In the genomic region with DNA sequence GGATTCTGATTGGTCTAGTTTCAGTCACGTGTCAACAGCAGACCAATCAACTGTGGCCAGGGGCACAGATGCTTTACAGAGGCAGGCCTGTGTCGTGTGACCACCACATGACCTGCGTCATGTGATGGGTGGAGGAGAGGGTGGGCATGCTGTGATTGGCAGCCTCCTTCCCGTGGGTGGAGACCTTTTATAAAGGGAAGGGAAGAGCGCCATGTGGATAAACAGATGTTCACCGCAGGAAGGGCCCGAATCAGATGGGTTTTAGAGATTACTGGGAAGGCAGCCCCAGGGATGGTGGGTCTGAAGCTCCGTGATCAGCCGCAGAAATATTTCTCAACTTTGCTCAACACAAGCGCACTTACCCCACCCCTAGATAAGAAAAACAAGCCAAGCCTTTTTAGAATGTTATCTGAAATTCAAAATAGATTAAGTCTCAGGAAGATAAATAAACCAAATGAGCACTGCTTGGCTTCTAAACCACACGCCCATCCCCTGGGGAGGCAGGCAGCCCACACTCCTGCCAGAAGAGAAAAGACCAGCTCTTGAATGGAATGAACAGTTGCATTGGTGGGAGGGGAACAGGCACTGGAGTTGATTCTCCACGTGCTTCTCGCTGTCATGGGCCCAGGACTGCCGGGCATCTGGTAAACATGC, we compare ENCODE assay signal across 9 cellular contexts. TPM values are rescaled to one million over a fixed set of nuclear protein-coding genes. Genes with fewer than 3 reads are reported as not detected.
DNase-seq lines count a peak whose midpoint lies in the region; ATAC-seq and TF ChIP-seq lines count a peak whose summit lies in the region.
"Had no signal": no experiment of that assay in that cellular context is flagged by ENCODE, and none has a peak within 500 bp of the region (broad histone marks: within the 10 kb centered on the region; RNA-seq: fewer than 3 reads in every experiment).

No MANE protein-coding gene starts in this region.

- TF ChIP-seq CTCF in GM12865 (IDR thresholded peaks at IDR 0.05; ENCODE audit: insufficient read depth, low read depth, low read length, missing control alignments) (no peak), GM20000 (IDR thresholded peaks at IDR 0.05; ENCODE audit: extremely low read depth, missing control alignments) (no peak)

- intact Hi-C loops in sciatic nerve (cut with DNase I), result no loop called here

- H3K4me3 ChIP-seq in GM12865 (ENCODE audit: low read depth, low read length), result no peak overlapping the region

- ATAC-seq in sciatic nerve, result peak; percentile 93
- ATAC-seq in GM19324 (IDR thresholded peaks at IDR 0.05; ENCODE audit: low FRiP score, unreplicated experiment), result no peak
- no peak for ATAC-seq in GM18517 (IDR thresholded peaks at IDR 0.05; ENCODE audit: unreplicated experiment)
- ATAC-seq in GM19452 (IDR thresholded peaks at IDR 0.05; ENCODE audit: unreplicated experiment), result no peak

- DNase-seq in GM12865 (ENCODE audit: low read depth), result peak; percentile 18
- DNase-seq in RPMI7951 (ENCODE audit: low read depth), result peak; percentile 26
- peak; percentile 98 for DNase-seq in fibroblast of the conjunctiva (ENCODE audit: low read depth)
- peak; percentile 88 for DNase-seq in sciatic nerve (ENCODE audit: low spot score)
- DNase-seq in GM20000 (ENCODE audit: low spot score), result no peak
- DNase-seq: MM.1S had no signal

RNA-seq across cellular contexts. Expression of a gene that starts 43.6 kb away (rescaled TPM):
- total RNA-seq in RPMI7951 (2014; rRNA removed; shearing (Covaris generic)), result 0.59 and 0.84 TPM in 2 replicates
- 0.94 TPM for total RNA-seq in sciatic nerve
